1 cellular context compared by ENCODE assay signal in genomic region chr19:6683971-6684370, GRCh38.
TF ChIP-seq lines count a peak whose summit lies in the region.

No MANE protein-coding gene starts in this region.

TF ChIP-seq in HepG2, 621 proteins besides CTCF, POLR2A, EP300 and RAD21:
- no peak for TF ChIP-seq ZNF30 (CRISPR knock-in tag; IDR thresholded peaks at IDR 0.05)
- TF ChIP-seq POLR2AphosphoS5 (IDR thresholded peaks at IDR 0.05; ENCODE audit: low read depth, low read length): peak; percentile 27; the same call in 1 of the 2 replicates
- TF ChIP-seq ZNF644 (CRISPR knock-in tag; IDR thresholded peaks at IDR 0.05; ENCODE audit: low read depth): no peak
- peak; percentile 13 for TF ChIP-seq RBM22 (optimal IDR thresholded peaks at IDR 0.05; ENCODE audit: low read length)
